21 cellular contexts compared by ENCODE assay signal in the genomic region with DNA sequence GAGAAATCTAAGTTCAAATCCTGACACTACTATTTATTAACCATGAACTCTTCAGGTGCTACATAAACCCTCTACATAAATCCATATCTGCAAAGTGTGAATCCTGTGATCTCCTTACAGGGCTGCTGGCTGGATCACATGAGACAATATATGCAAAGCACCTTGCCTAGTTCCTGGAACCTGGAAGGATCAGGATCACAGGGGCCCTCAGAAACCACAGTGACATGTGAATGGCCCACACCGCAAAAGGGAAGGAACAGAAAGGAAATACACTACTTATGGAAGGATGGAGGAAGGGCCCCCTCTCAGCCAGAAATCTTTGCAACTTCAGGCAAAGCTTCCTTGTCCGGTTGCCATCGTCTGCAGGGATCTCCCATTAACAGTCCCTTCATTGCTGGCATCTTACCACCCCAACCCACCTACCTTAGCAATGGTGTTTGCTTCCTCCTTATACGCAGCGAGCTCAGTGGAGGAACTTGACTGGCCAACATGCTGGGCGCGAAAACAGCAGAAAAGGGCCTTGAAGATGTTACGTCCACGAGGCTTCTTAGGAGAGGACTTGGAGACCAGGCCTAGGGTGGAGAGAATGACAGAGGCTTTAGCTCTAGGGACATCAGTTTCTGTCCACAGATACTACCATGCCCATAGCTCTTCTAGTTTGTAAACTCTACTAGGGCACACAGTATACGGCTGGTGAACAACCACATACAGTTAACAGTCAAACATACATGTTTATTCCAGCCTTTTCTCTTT. TPM values are rescaled to one million over a fixed set of nuclear protein-coding genes. Genes with fewer than 3 reads are reported as not detected.
A peak's percentile ranks its signal among the peaks of the same experiment; 100 is the strongest.
DNase-seq lines count a peak whose midpoint lies in the region; ATAC-seq and TF ChIP-seq lines count a peak whose summit lies in the region.
"Had no signal": no experiment of that assay in that cellular context is flagged by ENCODE, and none has a peak within 500 bp of the region (broad histone marks: within the 10 kb centered on the region; RNA-seq: fewer than 3 reads in every experiment).

No MANE protein-coding gene starts in this region.

- no peaks in the 10 kb centered on the region for H3K9me3 Mint-ChIP-seq in activated CD4-positive, alpha-beta memory T cell treated with anti-CD3 and anti-CD28 coated beads for 36 hours
- H3K9me3 Mint-ChIP-seq in activated CD4-positive, alpha-beta memory T cell treated with anti-CD3 and anti-CD28 coated beads, Interleukin-2, amount 10 ng/mL, durations not matched to agents 7 days and 5 days: no peaks in the 10 kb centered on the region
- H3K9me3 Mint-ChIP-seq in endothelial cell (ENCODE audit: unreplicated experiment): no peaks in the 10 kb centered on the region
- H3K9me3 Mint-ChIP-seq in stimulated activated effector memory CD8-positive, alpha-beta T cell treated with anti-CD3 and anti-CD28 coated beads, Interleukin-12 subunit alpha, Interleukin-12 subunit beta, amount 100 ng/mL, for 72 hours: no peaks in the 10 kb centered on the region
- H3K9me3 Mint-ChIP-seq: activated T-helper 2 cell treated with anti-CD3 and anti-CD28 coated beads, Interferon-gamma antibody, Interleukin-2, Interleukin-4, amounts not matched to agents 10 μg/mL and 5 μg/mL and 100 μg/mL, durations not matched to agents 14 hours and 24 hours and 36 hours; memory B cell; natural killer cell treated with Interleukin-12 subunit alpha and Interleukin-12 subunit beta and Interleukin-15 and Interleukin-18, amount 100 ng/mL, for 72 hours had no signal

- intact Hi-C loops in activated CD4-positive, alpha-beta memory T cell treated with anti-CD3 and anti-CD28 coated beads for 36 hours (cut with micrococcal nuclease): no loop called here

- DNase-seq in activated CD4-positive, alpha-beta memory T cell treated with anti-CD3 and anti-CD28 coated beads for 36 hours: no peak
- DNase-seq in activated CD4-positive, alpha-beta memory T cell treated with anti-CD3 and anti-CD28 coated beads, Interleukin-2, amount 10 ng/mL, durations not matched to agents 7 days and 5 days: no peak
- DNase-seq in HL-60 (ENCODE audit: low read depth in 1 of 2, low spot score in 1 of 2) (peak; percentile 27 to 52), endothelial cell (ENCODE audit: low spot score) (no peak), NCI-H345 (lab: John Stamatoyannopoulos, UW) (no peak), NCI-H446 (lab: John Stamatoyannopoulos, UW) (no peak)
- no peak for DNase-seq in stimulated activated effector memory CD8-positive, alpha-beta T cell treated with anti-CD3 and anti-CD28 coated beads, Interleukin-12 subunit alpha, Interleukin-12 subunit beta, amount 100 ng/mL, for 72 hours (ENCODE audit: low spot score in 2 of 2)
- DNase-seq: hypothalamus; kidney; NCI-H1105 treated with DMSO at 0.1 percent for 48 hours; NCI-H2107; SK-N-SH; stimulated activated CD8-positive, alpha-beta memory T cell treated with anti-CD3 and anti-CD28 coated beads, Interleukin-4, amount 100 ng/mL, for 48 hours; testis had no signal

- ATAC-seq in stimulated activated effector memory CD8-positive, alpha-beta T cell treated with anti-CD3 and anti-CD28 coated beads, Interleukin-12 subunit alpha, Interleukin-12 subunit beta, amount 100 ng/mL, for 72 hours: no peak
- no peak for ATAC-seq in GM18498 (IDR thresholded peaks at IDR 0.05; ENCODE audit: unreplicated experiment)
- ATAC-seq: A549; natural killer cell treated with Interleukin-12 subunit alpha and Interleukin-12 subunit beta and Interleukin-15 and Interleukin-18, amount 100 ng/mL, for 72 hours had no signal

- CTCF ChIA-PET in activated CD4-positive, alpha-beta memory T cell treated with anti-CD3 and anti-CD28 coated beads for 36 hours (lab: Charles Lee): interaction anchor here (0.7 to 4.5 kb wide), 7 partner anchors 36 to 78 kb away, joined by 3 to 40 read pairs (median 4); no protein-coding TSS in a partner anchor
- CTCF ChIA-PET in activated CD4-positive, alpha-beta memory T cell treated with anti-CD3 and anti-CD28 coated beads, Interleukin-2, amount 10 ng/mL, durations not matched to agents 7 days and 5 days (lab: Charles Lee): interaction anchor here (1.1 to 2.0 kb wide), 6 partner anchors 12 to 76 kb away, joined by 3 to 11 read pairs (median 4); a partner anchor contains a TSS

- H3K4me1 Mint-ChIP-seq in activated CD4-positive, alpha-beta memory T cell treated with anti-CD3 and anti-CD28 coated beads for 36 hours (ENCODE audit: low read depth): peaks cover 40% of the 10 kb centered on the region
- peaks cover 38% of the 10 kb centered on the region for H3K4me1 Mint-ChIP-seq in activated CD4-positive, alpha-beta memory T cell treated with anti-CD3 and anti-CD28 coated beads, Interleukin-2, amount 10 ng/mL, durations not matched to agents 7 days and 5 days
- peaks cover 40% of the 10 kb centered on the region for H3K4me1 Mint-ChIP-seq in endothelial cell (ENCODE audit: unreplicated experiment)
- H3K4me1 Mint-ChIP-seq in stimulated activated effector memory CD8-positive, alpha-beta T cell treated with anti-CD3 and anti-CD28 coated beads, Interleukin-12 subunit alpha, Interleukin-12 subunit beta, amount 100 ng/mL, for 72 hours: peaks cover 46% of the 10 kb centered on the region

- H3K27me3 Mint-ChIP-seq in activated CD4-positive, alpha-beta memory T cell treated with anti-CD3 and anti-CD28 coated beads for 36 hours: no peaks in the 10 kb centered on the region
- H3K27me3 Mint-ChIP-seq in activated CD4-positive, alpha-beta memory T cell treated with anti-CD3 and anti-CD28 coated beads, Interleukin-2, amount 10 ng/mL, durations not matched to agents 7 days and 5 days: no peaks in the 10 kb centered on the region
- H3K27me3 Mint-ChIP-seq in endothelial cell (ENCODE audit: unreplicated experiment): peaks cover 6% of the 10 kb centered on the region
- H3K27me3 Mint-ChIP-seq: memory B cell; natural killer cell treated with Interleukin-12 subunit alpha and Interleukin-12 subunit beta and Interleukin-15 and Interleukin-18, amount 100 ng/mL, for 72 hours had no signal

- H3K27me3 ChIP-seq in HL-60 (ENCODE audit: insufficient read depth, poor library complexity, severe bottlenecking): no peaks in the 10 kb centered on the region
- H3K27me3 ChIP-seq: testis had no signal

- no peak for TF ChIP-seq CTCF in HL-60 (IDR thresholded peaks at IDR 0.05; ENCODE audit: insufficient read depth, low read length)
- TF ChIP-seq CTCF in endothelial cell (IDR thresholded peaks at IDR 0.05; ENCODE audit: unreplicated experiment): no peak

- H3K36me3 Mint-ChIP-seq in activated CD4-positive, alpha-beta memory T cell treated with anti-CD3 and anti-CD28 coated beads for 36 hours: peaks cover 23% of the 10 kb centered on the region
- peaks cover 36% of the 10 kb centered on the region for H3K36me3 Mint-ChIP-seq in activated CD4-positive, alpha-beta memory T cell treated with anti-CD3 and anti-CD28 coated beads, Interleukin-2, amount 10 ng/mL, durations not matched to agents 7 days and 5 days (ENCODE audit: low read depth)
- peaks cover 36% of the 10 kb centered on the region for H3K36me3 Mint-ChIP-seq in endothelial cell (ENCODE audit: low read depth, unreplicated experiment)
- H3K36me3 Mint-ChIP-seq in stimulated activated effector memory CD8-positive, alpha-beta T cell treated with anti-CD3 and anti-CD28 coated beads, Interleukin-12 subunit alpha, Interleukin-12 subunit beta, amount 100 ng/mL, for 72 hours: peaks cover 62% of the 10 kb centered on the region
- H3K36me3 Mint-ChIP-seq: natural killer cell treated with Interleukin-12 subunit alpha and Interleukin-12 subunit beta and Interleukin-15 and Interleukin-18, amount 100 ng/mL, for 72 hours had no signal

- H3K4me3 ChIP-seq in HL-60 (replicated peaks; ENCODE audit: insufficient read depth, low read length): no peak overlapping the region
- H3K4me3 ChIP-seq: A549, prostate gland, testis had no signal

- peak overlapping the region; percentile 42 for H3K27ac Mint-ChIP-seq in activated CD4-positive, alpha-beta memory T cell treated with anti-CD3 and anti-CD28 coated beads for 36 hours
- no peak overlapping the region for H3K27ac Mint-ChIP-seq in activated CD4-positive, alpha-beta memory T cell treated with anti-CD3 and anti-CD28 coated beads, Interleukin-2, amount 10 ng/mL, durations not matched to agents 7 days and 5 days
- peak overlapping the region; percentile 48 for H3K27ac Mint-ChIP-seq in endothelial cell (ENCODE audit: unreplicated experiment)
- peak overlapping the region; percentile 56 for H3K27ac Mint-ChIP-seq in stimulated activated effector memory CD8-positive, alpha-beta T cell treated with anti-CD3 and anti-CD28 coated beads, Interleukin-12 subunit alpha, Interleukin-12 subunit beta, amount 100 ng/mL, for 72 hours
- H3K27ac Mint-ChIP-seq: activated T-helper 2 cell treated with anti-CD3 and anti-CD28 coated beads, Interferon-gamma antibody, Interleukin-2, Interleukin-4, amounts not matched to agents 10 μg/mL and 5 μg/mL and 100 μg/mL, durations not matched to agents 14 hours and 24 hours and 36 hours; memory B cell; natural killer cell treated with Interleukin-12 subunit alpha and Interleukin-12 subunit beta and Interleukin-15 and Interleukin-18, amount 100 ng/mL, for 72 hours had no signal

- no peak overlapping the region for H3K4me3 Mint-ChIP-seq in activated CD4-positive, alpha-beta memory T cell treated with anti-CD3 and anti-CD28 coated beads for 36 hours
- H3K4me3 Mint-ChIP-seq in activated CD4-positive, alpha-beta memory T cell treated with anti-CD3 and anti-CD28 coated beads, Interleukin-2, amount 10 ng/mL, durations not matched to agents 7 days and 5 days: no peak overlapping the region
- H3K4me3 Mint-ChIP-seq in endothelial cell (ENCODE audit: unreplicated experiment): no peak overlapping the region
- no peak overlapping the region for H3K4me3 Mint-ChIP-seq in stimulated activated effector memory CD8-positive, alpha-beta T cell treated with anti-CD3 and anti-CD28 coated beads, Interleukin-12 subunit alpha, Interleukin-12 subunit beta, amount 100 ng/mL, for 72 hours
- H3K4me3 Mint-ChIP-seq: memory B cell; natural killer cell treated with Interleukin-12 subunit alpha and Interleukin-12 subunit beta and Interleukin-15 and Interleukin-18, amount 100 ng/mL, for 72 hours had no signal

- no peak overlapping the region for H3K27ac ChIP-seq in HL-60 (replicated peaks)
- H3K27ac ChIP-seq: A549, C4-2B, prostate gland, testis had no signal

- POLR2A ChIA-PET in activated CD4-positive, alpha-beta memory T cell treated with anti-CD3 and anti-CD28 coated beads for 36 hours (lab: Charles Lee): no interaction called here
- POLR2A ChIA-PET in activated CD4-positive, alpha-beta memory T cell treated with anti-CD3 and anti-CD28 coated beads, Interleukin-2, amount 10 ng/mL, durations not matched to agents 7 days and 5 days (lab: Charles Lee): interaction anchor here (1.0 kb wide), 1 partner anchor 16 kb away, joined by 3 read pairs; no protein-coding TSS in a partner anchor

RNA-seq across cellular contexts. Expression of a gene that starts 10.7 kb away (rescaled TPM):
- under 1 TPM; 0.64 to 0.85 TPM for total RNA-seq in activated CD4-positive, alpha-beta memory T cell treated with anti-CD3 and anti-CD28 coated beads for 36 hours
- 1 to 10 TPM; 1.5 to 2.4 TPM for total RNA-seq in activated CD4-positive, alpha-beta memory T cell treated with anti-CD3 and anti-CD28 coated beads, Interleukin-2, amount 10 ng/mL, durations not matched to agents 7 days and 5 days
- total RNA-seq in endothelial cell (ENCODE audit: unreplicated experiment): 4.5 TPM

RNA-seq across cellular contexts. Expression of a gene that starts 17.3 kb away (rescaled TPM):
- 100 to 1,000 TPM; 100 to 101 TPM for total RNA-seq in activated CD4-positive, alpha-beta memory T cell treated with anti-CD3 and anti-CD28 coated beads for 36 hours
- total RNA-seq in activated CD4-positive, alpha-beta memory T cell treated with anti-CD3 and anti-CD28 coated beads, Interleukin-2, amount 10 ng/mL, durations not matched to agents 7 days and 5 days: 100 to 1,000 TPM; 137 to 141 TPM
- total RNA-seq in endothelial cell (ENCODE audit: unreplicated experiment): 181 TPM

RNA-seq across cellular contexts. Expression of a gene that starts 46.6 kb away (rescaled TPM):
- 10 to 100 TPM; 45.5 to 47.2 TPM for total RNA-seq in activated CD4-positive, alpha-beta memory T cell treated with anti-CD3 and anti-CD28 coated beads for 36 hours
- total RNA-seq in activated CD4-positive, alpha-beta memory T cell treated with anti-CD3 and anti-CD28 coated beads, Interleukin-2, amount 10 ng/mL, durations not matched to agents 7 days and 5 days: 10 to 100 TPM; 28.9 to 31.5 TPM
- 25.8 TPM for total RNA-seq in endothelial cell (ENCODE audit: unreplicated experiment)

RNA-seq across cellular contexts. Expression of a gene that starts 56.8 kb away (rescaled TPM):
- total RNA-seq in activated CD4-positive, alpha-beta memory T cell treated with anti-CD3 and anti-CD28 coated beads for 36 hours: 1 to 10 TPM; 3.7 to 3.9 TPM
- total RNA-seq in activated CD4-positive, alpha-beta memory T cell treated with anti-CD3 and anti-CD28 coated beads, Interleukin-2, amount 10 ng/mL, durations not matched to agents 7 days and 5 days: 1 to 10 TPM; 4.2 to 4.7 TPM
- 8.6 TPM for total RNA-seq in endothelial cell (ENCODE audit: unreplicated experiment)

RNA-seq across cellular contexts. Expression of a gene that starts 57.3 kb away (rescaled TPM):
- 10 to 100 TPM; 30.0 to 32.0 TPM for total RNA-seq in activated CD4-positive, alpha-beta memory T cell treated with anti-CD3 and anti-CD28 coated beads for 36 hours
- total RNA-seq in activated CD4-positive, alpha-beta memory T cell treated with anti-CD3 and anti-CD28 coated beads, Interleukin-2, amount 10 ng/mL, durations not matched to agents 7 days and 5 days: 10 to 100 TPM; 12.5 to 13.8 TPM
- total RNA-seq in endothelial cell (ENCODE audit: unreplicated experiment): 10.6 TPM

Comparison
In these comparisons a context has a peak if more than half of its experiments do, and no peak if none do; other contexts are left out.
1. DNase-seq: peak in HL-60 (2 of 2); none in activated CD4-positive, alpha-beta memory T cell treated with anti-CD3 and anti-CD28 coated beads for 36 hours (single experiment), activated CD4-positive, alpha-beta memory T cell treated with anti-CD3 and anti-CD28 coated beads, Interleukin-2, amount 10 ng/mL, durations not matched to agents 7 days and 5 days (single experiment), endothelial cell (single experiment), stimulated activated effector memory CD8-positive, alpha-beta T cell treated with anti-CD3 and anti-CD28 coated beads, Interleukin-12 subunit alpha, Interleukin-12 subunit beta, amount 100 ng/mL, for 72 hours (0 of 2), NCI-H345 (single experiment) and NCI-H446 (0 of 2).